In the genomic region with DNA sequence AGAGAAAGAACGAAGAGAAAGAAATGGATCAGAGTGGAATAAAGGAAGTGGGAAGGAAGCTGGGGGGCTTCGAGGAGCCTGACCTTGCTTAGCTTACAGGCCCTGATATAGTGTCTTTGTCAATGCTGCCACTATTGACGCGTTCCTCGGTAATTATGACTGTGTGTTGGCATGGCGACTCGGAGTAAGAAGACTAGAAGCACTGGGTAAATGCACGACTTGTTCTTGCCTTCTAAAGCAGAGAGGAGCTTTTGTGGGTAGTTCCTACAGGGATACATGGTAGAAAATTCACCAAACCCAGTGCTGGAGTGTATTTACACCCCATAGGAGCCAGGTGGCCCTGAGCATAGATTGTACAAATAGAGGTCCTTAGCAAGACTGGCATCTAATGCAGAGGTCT, we compare ENCODE assay signal across 14 cellular contexts. TPM values are rescaled to one million over a fixed set of nuclear protein-coding genes. Genes with fewer than 3 reads are reported as not detected.
DNase-seq lines count a peak whose midpoint lies in the region; ATAC-seq and TF ChIP-seq lines count a peak whose summit lies in the region.
"Had no signal": no experiment of that assay in that cellular context is flagged by ENCODE, and none has a peak within 500 bp of the region (broad histone marks: within the 10 kb centered on the region; RNA-seq: fewer than 3 reads in every experiment).

No MANE protein-coding gene starts in this region.

- peaks cover 3% of the 10 kb centered on the region for H3F3A ChIP-seq in neural cell (ENCODE audit: insufficient read depth, low read length, poor library complexity, severe bottlenecking)

- H3K9me3 ChIP-seq in neural cell (ENCODE audit: low read length), result no peaks in the 10 kb centered on the region
- H3K9me3 ChIP-seq: Caco-2 had no signal

- no peak overlapping the region for H2AFZ ChIP-seq in neural cell (ENCODE audit: low read depth, low read length)
- H2AFZ ChIP-seq: GM23248 had no signal

- DNase-seq in Ammon's horn (ENCODE audit: low spot score), result peak; percentile 50
- DNase-seq in caudate nucleus (lab: John Stamatoyannopoulos, UW), result peak in 8 of 61 donors; percentile 13 to 58 (median 32)
- no peak for DNase-seq in Kasumi-1 (lab: John Stamatoyannopoulos, UW)
- no peak for DNase-seq in COLO829 (ENCODE audit: low spot score)
- DNase-seq: Caco-2; CD8-positive, alpha-beta T cell; DND-41; GF-D8; GM23248 had no signal

- peak overlapping the region; percentile 62 for H3K9ac ChIP-seq in neural cell (ENCODE audit: low read length)
- H3K9ac ChIP-seq: GM23248 had no signal

- H3K9me2 ChIP-seq in neural cell (ENCODE audit: insufficient read depth, low read length), result no peaks in the 10 kb centered on the region

- H3K27me3 ChIP-seq in neural cell (ENCODE audit: insufficient read depth, low read depth, low read length), result peaks cover 14% of the 10 kb centered on the region

- H3K4me3 ChIP-seq in neural cell (ENCODE audit: low read length), result peak overlapping the region; percentile 47
- H3K4me3 ChIP-seq: GM23248 had no signal

- TF ChIP-seq RAD21 in neural cell (conservative IDR thresholded peaks at IDR 0.05), result peak; percentile 34

- no peak for TF ChIP-seq CTCF in VCaP (conservative IDR thresholded peaks at IDR 0.05)
- TF ChIP-seq CTCF in neural cell (IDR thresholded peaks at IDR 0.05; ENCODE audit: poor library complexity, severe bottlenecking), result no peak

- H4K20me1 ChIP-seq in neural cell (ENCODE audit: insufficient read depth), result no peaks in the 10 kb centered on the region

- peaks cover 18% of the 10 kb centered on the region for H3K79me2 ChIP-seq in neural cell (replicated peaks; ENCODE audit: insufficient read depth, low read length)

- peak; percentile 82 for TF ChIP-seq EP300 in neural cell (conservative IDR thresholded peaks at IDR 0.05; ENCODE audit: poor library complexity, severe bottlenecking)

- H3K27ac ChIP-seq in VCaP, result peak overlapping the region; percentile 82
- peak overlapping the region; percentile 54 for H3K27ac ChIP-seq in caudate nucleus (ENCODE audit: low read depth, low read length)
- peak overlapping the region; percentile 93 for H3K27ac ChIP-seq in neural cell (ENCODE audit: low read length)
- H3K27ac ChIP-seq: GM23248, HL-60 had no signal

- H3K4me2 ChIP-seq in neural cell (ENCODE audit: low read length), result peak overlapping the region; percentile 63

- no peaks in the 10 kb centered on the region for H3K36me3 ChIP-seq in neural cell (ENCODE audit: insufficient read depth, low read length)

- ATAC-seq in HG03520 (IDR thresholded peaks at IDR 0.05; ENCODE audit: unreplicated experiment), result no peak
- ATAC-seq: CD8-positive, alpha-beta T cell; HCT116 had no signal

TF ChIP-seq in neural cell, 6 proteins besides CTCF, POLR2A, EP300 and RAD21:
- TF ChIP-seq, protein P1, sequence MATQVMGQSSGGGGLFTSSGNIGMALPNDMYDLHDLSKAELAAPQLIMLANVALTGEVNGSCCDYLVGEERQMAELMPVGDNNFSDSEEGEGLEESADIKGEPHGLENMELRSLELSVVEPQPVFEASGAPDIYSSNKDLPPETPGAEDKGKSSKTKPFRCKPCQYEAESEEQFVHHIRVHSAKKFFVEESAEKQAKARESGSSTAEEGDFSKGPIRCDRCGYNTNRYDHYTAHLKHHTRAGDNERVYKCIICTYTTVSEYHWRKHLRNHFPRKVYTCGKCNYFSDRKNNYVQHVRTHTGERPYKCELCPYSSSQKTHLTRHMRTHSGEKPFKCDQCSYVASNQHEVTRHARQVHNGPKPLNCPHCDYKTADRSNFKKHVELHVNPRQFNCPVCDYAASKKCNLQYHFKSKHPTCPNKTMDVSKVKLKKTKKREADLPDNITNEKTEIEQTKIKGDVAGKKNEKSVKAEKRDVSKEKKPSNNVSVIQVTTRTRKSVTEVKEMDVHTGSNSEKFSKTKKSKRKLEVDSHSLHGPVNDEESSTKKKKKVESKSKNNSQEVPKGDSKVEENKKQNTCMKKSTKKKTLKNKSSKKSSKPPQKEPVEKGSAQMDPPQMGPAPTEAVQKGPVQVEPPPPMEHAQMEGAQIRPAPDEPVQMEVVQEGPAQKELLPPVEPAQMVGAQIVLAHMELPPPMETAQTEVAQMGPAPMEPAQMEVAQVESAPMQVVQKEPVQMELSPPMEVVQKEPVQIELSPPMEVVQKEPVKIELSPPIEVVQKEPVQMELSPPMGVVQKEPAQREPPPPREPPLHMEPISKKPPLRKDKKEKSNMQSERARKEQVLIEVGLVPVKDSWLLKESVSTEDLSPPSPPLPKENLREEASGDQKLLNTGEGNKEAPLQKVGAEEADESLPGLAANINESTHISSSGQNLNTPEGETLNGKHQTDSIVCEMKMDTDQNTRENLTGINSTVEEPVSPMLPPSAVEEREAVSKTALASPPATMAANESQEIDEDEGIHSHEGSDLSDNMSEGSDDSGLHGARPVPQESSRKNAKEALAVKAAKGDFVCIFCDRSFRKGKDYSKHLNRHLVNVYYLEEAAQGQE (IDR thresholded peaks at IDR 0.05; ENCODE audit: borderline replicate concordance), result peak; percentile 84
- TF ChIP-seq EZH2 (IDR thresholded peaks at IDR 0.05; ENCODE audit: borderline replicate concordance, insufficient read depth, low read length, poor library complexity, severe bottlenecking) (no peak), TAF1 (IDR thresholded peaks at IDR 0.05; ENCODE audit: low read depth) (peak; percentile 22), SMC3 (conservative IDR thresholded peaks at IDR 0.05; ENCODE audit: poor library complexity) (peak; percentile 54), MXI1 (conservative IDR thresholded peaks at IDR 0.05; ENCODE audit: poor library complexity, severe bottlenecking) (peak; percentile 38), POLR2AphosphoS5 (IDR thresholded peaks at IDR 0.05) (peak; percentile 75)

RNA-seq across cellular contexts. Expression of a gene that starts 47.7 kb away (rescaled TPM):
- 47.9 and 62.9 TPM in 2 replicates for polyA plus RNA-seq in neural cell
- polyA minus RNA-seq in neural cell, result 42.7 and 58.9 TPM in 2 replicates
